13 cellular contexts compared by ENCODE assay signal in genomic region chr1:37482796-37483744, GRCh38. TPM values are rescaled to one million over a fixed set of nuclear protein-coding genes. Genes with fewer than 3 reads are reported as not detected.
DNase-seq lines count a peak whose midpoint lies in the region; ATAC-seq and TF ChIP-seq lines count a peak whose summit lies in the region.
"Had no signal": no experiment of that assay in that cellular context is flagged by ENCODE, and none has a peak within 500 bp of the region (broad histone marks: within the 10 kb centered on the region; RNA-seq: fewer than 3 reads in every experiment).

No MANE protein-coding gene starts in this region.

- H3K9me3 Mint-ChIP-seq in naive thymus-derived CD4-positive, alpha-beta T cell: no peaks in the 10 kb centered on the region
- H3K9me3 Mint-ChIP-seq: CD14-positive monocyte had no signal

- WGBS in right cardiac atrium: 87% methylated on average over 29 of the region's 29 CpGs
- 85 to 92% (median 91%) methylated on average over 12 to 29 of the region's 29 CpGs for WGBS in heart left ventricle, 4 donors

- CTCF ChIA-PET in naive thymus-derived CD4-positive, alpha-beta T cell (lab: Charles Lee): interaction anchor here (1.3 kb wide), 1 partner anchor 10 kb away, joined by 4 read pairs; no protein-coding TSS in a partner anchor

- no peak overlapping the region for H3K4me3 ChIP-seq in right cardiac atrium (ENCODE audit: low read length)
- no peak overlapping the region for H3K4me3 ChIP-seq in heart left ventricle
- H3K4me3 ChIP-seq in adipocyte (ENCODE audit: low read length): no peak overlapping the region
- H3K4me3 ChIP-seq in naive thymus-derived CD4-positive, alpha-beta T cell (ENCODE audit: low read length): no peak overlapping the region

- ATAC-seq in right cardiac atrium (no peak), heart left ventricle (no peak), GM19395 (IDR thresholded peaks at IDR 0.05; ENCODE audit: unreplicated experiment) (no peak)
- ATAC-seq in naive thymus-derived CD4-positive, alpha-beta T cell: no peak
- ATAC-seq: Panc1 had no signal

- no peaks in the 10 kb centered on the region for H3K27me3 ChIP-seq in right cardiac atrium (ENCODE audit: control insufficient read depth, insufficient read depth)
- no peaks in the 10 kb centered on the region for H3K27me3 ChIP-seq in heart left ventricle
- no peaks in the 10 kb centered on the region for H3K27me3 ChIP-seq in adipocyte (replicated peaks; ENCODE audit: control insufficient read depth, insufficient read depth, low read length)
- no peaks in the 10 kb centered on the region for H3K27me3 ChIP-seq in naive thymus-derived CD4-positive, alpha-beta T cell (ENCODE audit: control insufficient read depth in 2 of 2, insufficient read depth in 2 of 2, low read length in 2 of 2)

- intact Hi-C loops in right cardiac atrium (cut with DNase I) (no loop called here), heart left ventricle (cut with DNase I) (no loop called here)
- intact Hi-C loops in naive thymus-derived CD4-positive, alpha-beta T cell (cut with micrococcal nuclease): no loop called here

- peak overlapping the region; percentile 25 for H3K9ac ChIP-seq in adipocyte (ENCODE audit: low read length)

- no peak for TF ChIP-seq POLR2A in heart left ventricle (IDR thresholded peaks at IDR 0.05)

- H3K27ac ChIP-seq in right cardiac atrium (ENCODE audit: low read length) (no peak overlapping the region), heart left ventricle (no peak overlapping the region)
- H3K27ac ChIP-seq in naive thymus-derived CD4-positive, alpha-beta T cell (ENCODE audit: low read depth, low read length): no peak overlapping the region

- no peak overlapping the region for H3K4me3 Mint-ChIP-seq in naive thymus-derived CD4-positive, alpha-beta T cell

- POLR2A ChIA-PET in naive thymus-derived CD4-positive, alpha-beta T cell (lab: Charles Lee): interaction anchor here (0.9 to 1.8 kb wide), 3 partner anchors 8 to 32 kb away, joined by 4 to 6 read pairs (median 4); partner anchors contain the start of genes MEAF6 and ZC3H12A

- H3K4me1 Mint-ChIP-seq in naive thymus-derived CD4-positive, alpha-beta T cell: peaks cover 27 to 51% (median 32%) of the 10 kb centered on the region in 7 donors

- H3K9me3 ChIP-seq in right cardiac atrium (ENCODE audit: control insufficient read depth, low read length): no peaks in the 10 kb centered on the region
- H3K9me3 ChIP-seq in heart left ventricle: no peaks in the 10 kb centered on the region
- H3K9me3 ChIP-seq in adipocyte (ENCODE audit: control insufficient read depth, low read length): no peaks in the 10 kb centered on the region
- no peaks in the 10 kb centered on the region for H3K9me3 ChIP-seq in naive thymus-derived CD4-positive, alpha-beta T cell (ENCODE audit: control insufficient read depth in 2 of 3, low read length in 3 of 3)

- H3K36me3 ChIP-seq in heart left ventricle (peaks cover 0 to 66% (median 53%) of the 10 kb centered on the region in 9 donors), adipocyte (ENCODE audit: control insufficient read depth, insufficient read depth, low read length, severe bottlenecking) (peaks cover 55% of the 10 kb centered on the region)
- peaks cover 16 to 46% (median 33%) of the 10 kb centered on the region in 3 experiments for H3K36me3 ChIP-seq in naive thymus-derived CD4-positive, alpha-beta T cell (ENCODE audit: control insufficient read depth in 2 of 3, insufficient read depth in 3 of 3, low read length in 3 of 3)

- DNase-seq in right cardiac atrium (peak in 2 of 3 donors; percentile 25 to 52), heart left ventricle (no peak), adipocyte (ENCODE audit: low read depth) (no peak), GOT3 (lab: John Stamatoyannopoulos, UW) (no peak), RKO (ENCODE audit: low spot score) (no peak)
- no peak for DNase-seq in naive thymus-derived CD4-positive, alpha-beta T cell
- no peak for DNase-seq in stimulated activated CD4-positive, alpha-beta T cell treated with anti-CD3 and anti-CD28 coated beads, Interleukin-2, amount 100 ng/mL, for 24 hours
- DNase-seq: central memory CD4-positive, alpha-beta T cell; NCI-H2227 treated with DMSO at 0.1 percent for 48 hours; T-helper 9 cell had no signal

- H3K4me1 ChIP-seq in right cardiac atrium (ENCODE audit: control insufficient read depth, insufficient read depth, low read length) (peaks cover 18% of the 10 kb centered on the region), heart left ventricle (peaks cover 0 to 78% (median 51%) of the 10 kb centered on the region in 12 donors), adipocyte (ENCODE audit: control insufficient read depth, insufficient read depth, low read length) (peaks cover 65% of the 10 kb centered on the region)
- H3K4me1 ChIP-seq in naive thymus-derived CD4-positive, alpha-beta T cell (ENCODE audit: control insufficient read depth in 2 of 2, insufficient read depth in 2 of 2, low read length in 2 of 2): peaks cover 29 to 31% of the 10 kb centered on the region in 2 donors

- H3K27ac Mint-ChIP-seq in naive thymus-derived CD4-positive, alpha-beta T cell: peak overlapping the region in 8 of 9 donors; percentile 59 to 99 (median 74)

- peaks cover 3 to 37% (median 4%) of the 10 kb centered on the region in 5 donors for H3K36me3 Mint-ChIP-seq in naive thymus-derived CD4-positive, alpha-beta T cell

- H3K27me3 Mint-ChIP-seq in naive thymus-derived CD4-positive, alpha-beta T cell: no peaks in the 10 kb centered on the region

- TF ChIP-seq CTCF in heart left ventricle (IDR thresholded peaks at IDR 0.05): no peak

RNA-seq across cellular contexts. Expression of gene ZC3H12A, which starts 8.7 kb away (rescaled TPM):
- total RNA-seq in right cardiac atrium: 10 to 100 TPM in 1 of 4 donors, 1 to 10 TPM in 3; 6.0 to 15.1 (median 8.1) TPM
- 7.2 TPM for polyA plus RNA-seq in right cardiac atrium
- 1 to 10 TPM; 1.8 to 8.5 (median 4.5) TPM for total RNA-seq in heart left ventricle
- 1 to 10 TPM; 2.4 to 6.7 TPM for polyA plus RNA-seq in heart left ventricle
- 100 to 1,000 TPM in 2 of 5 experiments, 10 to 100 TPM in 3; 35.0 to 122 (median 46.7) TPM for total RNA-seq in naive thymus-derived CD4-positive, alpha-beta T cell
- polyA plus RNA-seq in naive thymus-derived CD4-positive, alpha-beta T cell: 1 to 10 TPM; 4.4 to 4.7 TPM

RNA-seq across cellular contexts. Expression of gene MEAF6, which starts 31.5 kb away (rescaled TPM):
- total RNA-seq in right cardiac atrium (10 to 100 TPM; 35.0 to 40.1 (median 39.2) TPM), heart left ventricle (10 to 100 TPM; 28.9 to 51.3 (median 39.6) TPM)
- polyA plus RNA-seq in right cardiac atrium (32.7 TPM), heart left ventricle (10 to 100 TPM; 27.4 to 55.7 TPM)
- 10 to 100 TPM; 45.0 to 89.5 (median 57.7) TPM for total RNA-seq in naive thymus-derived CD4-positive, alpha-beta T cell
- 100 to 1,000 TPM; 117 to 138 TPM for polyA plus RNA-seq in naive thymus-derived CD4-positive, alpha-beta T cell

Comparison
In these comparisons a context has a peak if more than half of its experiments do, and no peak if none do; other contexts are left out.
1. DNase-seq: peak in right cardiac atrium (2 of 3); none in heart left ventricle (0 of 5), adipocyte (single experiment), naive thymus-derived CD4-positive, alpha-beta T cell (0 of 9), GOT3 (single experiment), stimulated activated CD4-positive, alpha-beta T cell treated with anti-CD3 and anti-CD28 coated beads, Interleukin-2, amount 100 ng/mL, for 24 hours (0 of 2) and RKO (single experiment).